Comparison of ENCODE assay signal across 10 cellular contexts in genomic region chr12:94622475-94622874, GRCh38. TPM values are rescaled to one million over a fixed set of nuclear protein-coding genes. Genes with fewer than 3 reads are reported as not detected.
DNase-seq lines count a peak whose midpoint lies in the region; ATAC-seq and TF ChIP-seq lines count a peak whose summit lies in the region.
"Had no signal": no experiment of that assay in that cellular context is flagged by ENCODE, and none has a peak within 500 bp of the region (broad histone marks: within the 10 kb centered on the region; RNA-seq: fewer than 3 reads in every experiment).

No MANE protein-coding gene starts in this region.

- no peak overlapping the region for H2AFZ ChIP-seq in hepatocyte

- CTCF ChIA-PET in activated CD8-positive, alpha-beta memory T cell treated with anti-CD3 and anti-CD28 coated beads, Interleukin-2, amount 10 ng/mL, durations not matched to agents 7 days and 5 days (lab: Charles Lee): interaction anchor here (0.5 to 1.8 kb wide), 5 partner anchors 8 to 1431 kb away, joined by 3 to 10 read pairs (median 3); no protein-coding TSS in a partner anchor

- peaks cover 5% of the 10 kb centered on the region for H3K36me3 Mint-ChIP-seq in activated CD8-positive, alpha-beta memory T cell treated with anti-CD3 and anti-CD28 coated beads, Interleukin-2, amount 10 ng/mL, durations not matched to agents 7 days and 5 days
- H3K36me3 Mint-ChIP-seq in activated T-helper 1 cell treated with anti-CD3 and anti-CD28 coated beads, Interleukin-12 subunit alpha, Interleukin-12 subunit beta, Interleukin-2, Interleukin-4 antibody, amounts not matched to agents 30 ng/mL and 10 ng/mL and 1 ng/mL, durations not matched to agents 14 hours and 24 hours and 36 hours (ENCODE audit: low read depth): peaks cover 3% of the 10 kb centered on the region

- H3K9me3 ChIP-seq in hepatocyte (ENCODE audit: low read depth) (no peaks in the 10 kb centered on the region), stomach (no peaks in the 10 kb centered on the region)

- H3K27me3 ChIP-seq in hepatocyte (no peaks in the 10 kb centered on the region), stomach (no peaks in the 10 kb centered on the region)

- H3K27ac Mint-ChIP-seq in activated CD8-positive, alpha-beta memory T cell treated with anti-CD3 and anti-CD28 coated beads, Interleukin-2, amount 10 ng/mL, durations not matched to agents 7 days and 5 days: peak overlapping the region; percentile 79
- peak overlapping the region; percentile 65 for H3K27ac Mint-ChIP-seq in activated T-helper 1 cell treated with anti-CD3 and anti-CD28 coated beads, Interleukin-12 subunit alpha, Interleukin-12 subunit beta, Interleukin-2, Interleukin-4 antibody, amounts not matched to agents 30 ng/mL and 10 ng/mL and 1 ng/mL, durations not matched to agents 14 hours and 24 hours and 36 hours

- H3K4me1 ChIP-seq in hepatocyte (ENCODE audit: insufficient read depth): peaks cover 20% of the 10 kb centered on the region
- peaks cover 1 to 31% (median 19%) of the 10 kb centered on the region in 4 donors for H3K4me1 ChIP-seq in stomach

- H3K27me3 Mint-ChIP-seq in activated CD8-positive, alpha-beta memory T cell treated with anti-CD3 and anti-CD28 coated beads, Interleukin-2, amount 10 ng/mL, durations not matched to agents 7 days and 5 days: no peaks in the 10 kb centered on the region
- peaks cover 7% of the 10 kb centered on the region for H3K27me3 Mint-ChIP-seq in activated T-helper 1 cell treated with anti-CD3 and anti-CD28 coated beads, Interleukin-12 subunit alpha, Interleukin-12 subunit beta, Interleukin-2, Interleukin-4 antibody, amounts not matched to agents 30 ng/mL and 10 ng/mL and 1 ng/mL, durations not matched to agents 14 hours and 24 hours and 36 hours (ENCODE audit: insufficient read depth)

- H3K36me3 ChIP-seq in hepatocyte (replicated peaks; ENCODE audit: insufficient read depth, low read depth) (no peaks in the 10 kb centered on the region), stomach (no peaks in the 10 kb centered on the region)

- H3K4me3 Mint-ChIP-seq in activated CD8-positive, alpha-beta memory T cell treated with anti-CD3 and anti-CD28 coated beads, Interleukin-2, amount 10 ng/mL, durations not matched to agents 7 days and 5 days: no peak overlapping the region
- peak overlapping the region; percentile 63 for H3K4me3 Mint-ChIP-seq in activated T-helper 1 cell treated with anti-CD3 and anti-CD28 coated beads, Interleukin-12 subunit alpha, Interleukin-12 subunit beta, Interleukin-2, Interleukin-4 antibody, amounts not matched to agents 30 ng/mL and 10 ng/mL and 1 ng/mL, durations not matched to agents 14 hours and 24 hours and 36 hours

- 51% methylated on average over 4 of the region's 4 CpGs for WGBS in hepatocyte (ENCODE audit: low lambda C conversion rate, missing lambda C conversion rate)
- 17 to 43% (median 29%) methylated on average over 4 of the region's 4 CpGs for WGBS in stomach, 5 donors

- intact Hi-C loops in activated T-helper 1 cell treated with anti-CD3 and anti-CD28 coated beads, Interleukin-12 subunit alpha, Interleukin-12 subunit beta, Interleukin-2, Interleukin-4 antibody, amounts not matched to agents 30 ng/mL and 10 ng/mL and 1 ng/mL, durations not matched to agents 14 hours and 24 hours and 36 hours (cut with micrococcal nuclease): loop anchor here (5.0 kb wide), 1 partner anchor 165 kb away; the partner anchor contains the start of gene CEP83
- intact Hi-C loops in stomach (cut with DNase I; ENCODE audit: low total_unique reads): no loop called here

- DNase-seq in activated CD8-positive, alpha-beta memory T cell treated with anti-CD3 and anti-CD28 coated beads, Interleukin-2, amount 10 ng/mL, durations not matched to agents 7 days and 5 days: no peak
- DNase-seq in activated CD8-positive, alpha-beta memory T cell treated with anti-CD3 and anti-CD28 coated beads, Interleukin-2, amount 50 U/mL, for 48 hours: no peak
- DNase-seq in activated T-helper 1 cell treated with anti-CD3 and anti-CD28 coated beads, Interleukin-12 subunit alpha, Interleukin-12 subunit beta, Interleukin-2, Interleukin-4 antibody, amounts not matched to agents 30 ng/mL and 10 ng/mL and 1 ng/mL, durations not matched to agents 14 hours and 24 hours and 36 hours (ENCODE audit: low spot score): no peak
- no peak for DNase-seq in hepatocyte (ENCODE audit: low spot score)
- no peak for DNase-seq in stomach
- no peak for DNase-seq in EL
- DNase-seq in effector CD8-positive, alpha-beta T cell (lab: John Stamatoyannopoulos, UW): no peak
- DNase-seq in G401 (ENCODE audit: low spot score): no peak
- DNase-seq: NCI-H146, nucleus accumbens had no signal

- TF ChIP-seq POLR2A in stomach (IDR thresholded peaks at IDR 0.05): no peak

- no peaks in the 10 kb centered on the region for H3K9me3 Mint-ChIP-seq in activated CD8-positive, alpha-beta memory T cell treated with anti-CD3 and anti-CD28 coated beads, Interleukin-2, amount 10 ng/mL, durations not matched to agents 7 days and 5 days (ENCODE audit: low read depth)
- H3K9me3 Mint-ChIP-seq in activated T-helper 1 cell treated with anti-CD3 and anti-CD28 coated beads, Interleukin-12 subunit alpha, Interleukin-12 subunit beta, Interleukin-2, Interleukin-4 antibody, amounts not matched to agents 30 ng/mL and 10 ng/mL and 1 ng/mL, durations not matched to agents 14 hours and 24 hours and 36 hours: no peaks in the 10 kb centered on the region

- peaks cover 4% of the 10 kb centered on the region for H3K79me2 ChIP-seq in hepatocyte

- H4K20me1 ChIP-seq in hepatocyte (ENCODE audit: insufficient read depth, poor library complexity, severe bottlenecking): no peaks in the 10 kb centered on the region

- TF ChIP-seq CTCF in hepatocyte (IDR thresholded peaks at IDR 0.05; ENCODE audit: poor library complexity) (no peak), stomach (IDR thresholded peaks at IDR 0.05) (no peak)

- H3K4me3 ChIP-seq in hepatocyte (no peak overlapping the region), stomach (peak overlapping the region in 1 of 4 donors; percentile 19)

- no peaks in the 10 kb centered on the region for H3K9me2 ChIP-seq in hepatocyte (replicated peaks; ENCODE audit: insufficient read depth)

- in situ Hi-C loops in G401 (cut with HindIII; ENCODE audit: low sequenced_read_pairs): no loop called here

- peaks cover 28% of the 10 kb centered on the region for H3K4me1 Mint-ChIP-seq in activated CD8-positive, alpha-beta memory T cell treated with anti-CD3 and anti-CD28 coated beads, Interleukin-2, amount 10 ng/mL, durations not matched to agents 7 days and 5 days
- peaks cover 27% of the 10 kb centered on the region for H3K4me1 Mint-ChIP-seq in activated T-helper 1 cell treated with anti-CD3 and anti-CD28 coated beads, Interleukin-12 subunit alpha, Interleukin-12 subunit beta, Interleukin-2, Interleukin-4 antibody, amounts not matched to agents 30 ng/mL and 10 ng/mL and 1 ng/mL, durations not matched to agents 14 hours and 24 hours and 36 hours (ENCODE audit: low read depth)

- ATAC-seq in activated CD8-positive, alpha-beta memory T cell treated with anti-CD3 and anti-CD28 coated beads, Interleukin-2, amount 10 ng/mL, durations not matched to agents 7 days and 5 days: no peak

- H3K4me2 ChIP-seq in hepatocyte: peak overlapping the region; percentile 60

- TF ChIP-seq EP300 in stomach (IDR thresholded peaks at IDR 0.05): no peak

- H3K27ac ChIP-seq in hepatocyte (peak overlapping the region; percentile 79), stomach (peak overlapping the region in 4 of 5 donors; percentile 56 to 65 (median 63))

RNA-seq across cellular contexts. Expression of gene TMCC3, which starts 27.9 kb away (rescaled TPM):
- total RNA-seq in activated CD8-positive, alpha-beta memory T cell treated with anti-CD3 and anti-CD28 coated beads, Interleukin-2, amount 10 ng/mL, durations not matched to agents 7 days and 5 days: under 1 TPM; 0.29 to 0.33 TPM
- 0.08 and 0.12 TPM in 2 replicates for total RNA-seq in activated T-helper 1 cell treated with anti-CD3 and anti-CD28 coated beads, Interleukin-12 subunit alpha, Interleukin-12 subunit beta, Interleukin-2, Interleukin-4 antibody, amounts not matched to agents 30 ng/mL and 10 ng/mL and 1 ng/mL, durations not matched to agents 14 hours and 24 hours and 36 hours
- 4.5 and 7.8 TPM in 2 replicates for total RNA-seq in hepatocyte
- polyA plus RNA-seq in hepatocyte: 4.0 and 5.7 TPM in 2 replicates
- total RNA-seq in stomach: 10 to 100 TPM in 2 of 5 donors, 1 to 10 TPM in 2, under 1 TPM in 1; 0.58 to 14.3 (median 9.0) TPM
- 1 to 10 TPM; 2.1 to 4.3 (median 2.1) TPM for polyA plus RNA-seq in stomach
- 4.4 and 6.5 TPM in 2 replicates for total RNA-seq in G401 (2014; rRNA removed; shearing (Covaris generic))
